ENCODE assay signal across 33 cellular contexts in the genomic region with DNA sequence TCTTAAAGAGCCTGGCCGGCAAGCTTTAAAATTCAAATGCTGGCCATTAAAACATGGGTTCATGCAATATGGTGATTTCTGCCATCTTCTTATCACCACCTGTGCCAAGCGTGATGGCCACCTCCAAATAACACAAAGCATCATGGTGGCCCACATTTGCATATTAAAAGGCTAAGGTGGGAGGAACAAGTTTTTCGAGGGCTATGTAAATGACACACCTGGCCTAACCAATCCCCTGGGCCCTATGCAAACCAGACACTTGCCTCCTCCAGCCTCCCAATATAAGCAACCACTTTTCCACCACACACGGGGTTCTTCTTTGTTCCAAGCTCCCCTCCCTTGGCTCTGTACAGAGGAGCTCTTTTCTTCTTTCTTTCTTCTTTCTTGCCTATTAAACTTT. TPM values are rescaled to one million over a fixed set of nuclear protein-coding genes. Genes with fewer than 3 reads are reported as not detected.
"Had no signal": no experiment of that assay in that cellular context is flagged by ENCODE, and none has a peak within 500 bp of the region (broad histone marks: within the 10 kb centered on the region; RNA-seq: fewer than 3 reads in every experiment).

No MANE protein-coding gene starts in this region.

- H3K9ac ChIP-seq: KMS-11, SK-N-SH had no signal

- H3K9me3 ChIP-seq: Peyer's patch, SJSA1, SK-N-SH had no signal

- ATAC-seq: activated CD8-positive, alpha-beta memory T cell treated with anti-CD3 and anti-CD28 coated beads, Interleukin-2, amount 10 ng/mL, durations not matched to agents 7 days and 5 days; activated naive CD8-positive, alpha-beta T cell treated with anti-CD3 and anti-CD28 coated beads, Interleukin-2, amount 50 U/mL, for 24 hours; PC-3 had no signal

- H3K4me2 ChIP-seq: KMS-11, SK-N-SH had no signal

- H3K27me3 ChIP-seq: Peyer's patch, SJSA1 had no signal

- H3K4me3 ChIP-seq: Peyer's patch, SJSA1 had no signal

- H3K36me3 ChIP-seq: Peyer's patch, SJSA1 had no signal

- FAIRE-seq: bronchial epithelial cell, TTC549 had no signal

- DNase-seq: activated B cell treated with CpG ODN at 0.5 μM for 24 hours; activated CD4-positive, alpha-beta memory T cell treated with anti-CD3 and anti-CD28 coated beads, Interleukin-2, amount 10 ng/mL, durations not matched to agents 7 days and 5 days; activated CD4-positive, alpha-beta T cell treated with anti-CD3 and anti-CD28 coated beads for 4 hours; activated CD4-positive, CD25-positive, alpha-beta regulatory T cell treated with anti-CD3 and anti-CD28 coated beads, Interleukin-2, amount 50 U/mL, for 72 hours; activated CD8-positive, alpha-beta memory T cell treated with anti-CD3 and anti-CD28 coated beads for 24 hours; activated CD8-positive, alpha-beta memory T cell treated with anti-CD3 and anti-CD28 coated beads, Interleukin-2, amount 10 ng/mL, durations not matched to agents 7 days and 5 days; activated CD8-positive, alpha-beta memory T cell treated with anti-CD3 and anti-CD28 coated beads, Interleukin-2, amount 50 U/mL, for 48 hours; activated effector memory CD4-positive, alpha-beta T cell treated with Interleukin-2 at 50 U/mL for 16 hours; activated naive CD4-positive, alpha-beta T cell treated with anti-CD3 and anti-CD28 coated beads, Interleukin-2, amount 10 ng/mL, durations not matched to agents 7 days and 5 days; activated naive CD8-positive, alpha-beta T cell treated with anti-CD3 and anti-CD28 coated beads, Interleukin-2, amount 50 U/mL, for 24 hours; activated T-cell treated with anti-CD3 and anti-CD28 coated beads, Interleukin-2, amount 50 U/mL, for 48 hours; anterior cingulate cortex; caudate nucleus; cerebellar nuclear complex; NCI-H1105; NCI-H1417 treated with DMSO at 0.1 percent for 48 hours; NCI-H187 treated with DMSO at 0.1 percent for 48 hours; NCI-H2081; NCI-H2171 treated with DMSO at 0.1 percent for 48 hours; NCI-H345; NCI-H524 treated with DMSO at 0.1 percent for 48 hours; NCI-H774; PC-3; Peyer's patch; RPMI8226; SHP77 treated with DMSO at 0.1 percent for 48 hours; SK-N-SH had no signal

- H3K27ac ChIP-seq: KMS-11, Peyer's patch, SJSA1 had no signal

- H3K4me1 ChIP-seq: Peyer's patch, SJSA1 had no signal

RNA-seq across cellular contexts. Expression of a gene that starts 14.4 kb away (rescaled TPM):
- total RNA-seq: activated CD4-positive, alpha-beta memory T cell treated with anti-CD3 and anti-CD28 coated beads, Interleukin-2, amount 10 ng/mL, durations not matched to agents 7 days and 5 days; activated CD8-positive, alpha-beta memory T cell treated with anti-CD3 and anti-CD28 coated beads, Interleukin-2, amount 10 ng/mL, durations not matched to agents 7 days and 5 days; bronchial epithelial cell; M059J; NCI-H460; PC-3; SJSA1 had no signal
- polyA plus RNA-seq: SK-N-SH had no signal

RNA-seq across cellular contexts. Expression of a gene that starts 46.9 kb away (rescaled TPM):
- total RNA-seq: bronchial epithelial cell, M059J, NCI-H460, PC-3, SJSA1 had no signal
- polyA plus RNA-seq: SK-N-SH had no signal

RNA-seq across cellular contexts. Expression of a gene that starts 47.0 kb away (rescaled TPM):
- total RNA-seq: activated B cell treated with CpG ODN at 0.5 μM for 24 hours; activated CD4-positive, alpha-beta memory T cell treated with anti-CD3 and anti-CD28 coated beads, Interleukin-2, amount 10 ng/mL, durations not matched to agents 7 days and 5 days; activated CD8-positive, alpha-beta memory T cell treated with anti-CD3 and anti-CD28 coated beads, Interleukin-2, amount 10 ng/mL, durations not matched to agents 7 days and 5 days; bronchial epithelial cell; M059J; NCI-H460; PC-3; Peyer's patch; SJSA1 had no signal
- polyA plus RNA-seq: SK-N-SH had no signal
